Comparison of ENCODE assay signal across 12 cellular contexts in the genomic region with DNA sequence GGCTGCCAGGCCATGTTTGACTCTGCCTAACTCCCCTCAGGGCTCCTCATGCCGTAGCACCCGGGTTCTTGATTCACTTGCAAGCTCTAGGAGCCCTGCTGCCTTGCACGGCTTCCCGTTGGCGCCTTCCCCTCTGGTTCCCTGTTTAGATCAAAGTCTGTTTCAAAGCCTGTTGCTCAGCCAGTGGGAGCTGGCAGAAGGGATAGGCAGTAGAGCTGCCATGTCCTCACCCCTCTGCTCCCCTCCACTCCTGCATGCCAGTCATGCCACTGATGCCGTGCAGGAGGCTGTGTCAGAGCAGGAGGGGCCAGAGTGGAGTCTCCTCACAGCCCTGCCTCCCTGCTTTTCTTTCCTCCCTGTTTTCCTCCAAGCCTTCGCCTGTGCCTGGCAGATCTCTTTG. TPM values are rescaled to one million over a fixed set of nuclear protein-coding genes. Genes with fewer than 3 reads are reported as not detected.
A peak's percentile ranks its signal among the peaks of the same experiment; 100 is the strongest.
DNase-seq lines count a peak whose midpoint lies in the region; ATAC-seq, FAIRE-seq and TF ChIP-seq lines count a peak whose summit lies in the region.
"Had no signal": no experiment of that assay in that cellular context is flagged by ENCODE, and none has a peak within 500 bp of the region (broad histone marks: within the 10 kb centered on the region; RNA-seq: fewer than 3 reads in every experiment).

No MANE protein-coding gene starts in this region.

- H3K9me3 Mint-ChIP-seq in MCF 10A (ENCODE audit: unreplicated experiment), result no peaks in the 10 kb centered on the region
- H3K9me3 Mint-ChIP-seq: dendritic cell treated with granulocyte-macrophage colony-stimulating factor and Interleukin-4, amounts not matched to agents 40 ng/mL and 50 ng/mL, for 4 days had no signal

- H3K4me3 ChIP-seq in breast epithelium, result no peak overlapping the region
- H3K4me3 ChIP-seq in esophagus muscularis mucosa, result no peak overlapping the region
- H3K4me3 ChIP-seq in lower lobe of right lung, result no peak overlapping the region
- H3K4me3 ChIP-seq in upper lobe of right lung, result no peak overlapping the region
- H3K4me3 ChIP-seq in hepatocyte, result no peak overlapping the region
- H3K4me3 ChIP-seq: upper lobe of left lung had no signal

- H2AFZ ChIP-seq in hepatocyte, result no peak overlapping the region

- POLR2A ChIA-PET in MCF 10A (lab: Yijun Ruan, JAX), result interaction anchor here (0.6 kb wide), 1 partner anchor 37 kb away, joined by 3 read pairs; no protein-coding TSS in a partner anchor

- TF ChIP-seq EP300 in esophagus muscularis mucosa (IDR thresholded peaks at IDR 0.05), result no peak

- intact Hi-C loops in breast epithelium (cut with DNase I; ENCODE audit: low total_unique reads), result loop anchor here (5.0 kb wide), 1 partner anchor 195 kb away; no protein-coding TSS in a partner anchor
- intact Hi-C loops in MCF 10A (cut with micrococcal nuclease), result loop anchor here (5.0 kb wide), 1 partner anchor 65 kb away; no protein-coding TSS in a partner anchor
- intact Hi-C loops in esophagus muscularis mucosa (cut with DNase I), result loop anchor here (5.0 kb wide), 1 partner anchor 130 kb away; no protein-coding TSS in a partner anchor
- intact Hi-C loops in lower lobe of right lung (cut with DNase I), result no loop called here
- intact Hi-C loops in upper lobe of right lung (cut with DNase I), result no loop called here

- H3K9me3 ChIP-seq in breast epithelium (no peaks in the 10 kb centered on the region), esophagus muscularis mucosa (no peaks in the 10 kb centered on the region), lower lobe of right lung (no peaks in the 10 kb centered on the region), upper lobe of right lung (no peaks in the 10 kb centered on the region), hepatocyte (ENCODE audit: low read depth) (no peaks in the 10 kb centered on the region)
- H3K9me3 ChIP-seq: upper lobe of left lung had no signal

- no peaks in the 10 kb centered on the region for H3K27me3 Mint-ChIP-seq in MCF 10A (ENCODE audit: insufficient read depth, unreplicated experiment)
- H3K27me3 Mint-ChIP-seq: dendritic cell treated with granulocyte-macrophage colony-stimulating factor and Interleukin-4, amounts not matched to agents 40 ng/mL and 50 ng/mL, for 4 days had no signal

- H3K36me3 Mint-ChIP-seq in MCF 10A (ENCODE audit: insufficient read depth, unreplicated experiment), result peaks cover 30% of the 10 kb centered on the region

- BruUV-seq in MCF 10A (replicated peaks; lab: Mats Ljungman, UMichigan), result no TSS peak

- no peaks in the 10 kb centered on the region for H3K36me3 ChIP-seq in breast epithelium
- peaks cover 0 to 13% (median 4%) of the 10 kb centered on the region in 4 donors for H3K36me3 ChIP-seq in esophagus muscularis mucosa
- no peaks in the 10 kb centered on the region for H3K36me3 ChIP-seq in lower lobe of right lung
- H3K36me3 ChIP-seq in upper lobe of right lung, result no peaks in the 10 kb centered on the region
- H3K36me3 ChIP-seq in hepatocyte (replicated peaks; ENCODE audit: insufficient read depth, low read depth), result no peaks in the 10 kb centered on the region
- H3K36me3 ChIP-seq: upper lobe of left lung had no signal

- no peak overlapping the region for H3K4me2 ChIP-seq in hepatocyte

- DNase-seq in breast epithelium (ENCODE audit: low spot score in 2 of 2) (peak in 1 of 2 donors; percentile 65), MCF 10A (ENCODE audit: unreplicated experiment) (no peak), esophagus muscularis mucosa (ENCODE audit: extremely low spot score) (no peak), lower lobe of right lung (no peak), upper lobe of right lung (no peak), GM12892 (ENCODE audit: insufficient read length) (no peak), hepatocyte (ENCODE audit: low spot score) (no peak)
- DNase-seq: activated CD8-positive, alpha-beta T cell treated with anti-CD3 and anti-CD28 coated beads, Interleukin-2, amount 10 ng/mL, durations not matched to agents 7 days and 5 days had no signal

- peaks cover 6% of the 10 kb centered on the region for H3K4me1 Mint-ChIP-seq in MCF 10A (ENCODE audit: insufficient read depth, unreplicated experiment)

- H3K4me1 ChIP-seq in breast epithelium (no peaks in the 10 kb centered on the region), esophagus muscularis mucosa (peaks cover 13 to 47% (median 34%) of the 10 kb centered on the region in 4 donors), lower lobe of right lung (no peaks in the 10 kb centered on the region), upper lobe of right lung (no peaks in the 10 kb centered on the region), hepatocyte (ENCODE audit: insufficient read depth) (peaks cover 8% of the 10 kb centered on the region)
- H3K4me1 ChIP-seq: upper lobe of left lung had no signal

- TF ChIP-seq POLR2A in breast epithelium (IDR thresholded peaks at IDR 0.05), result no peak
- no peak for TF ChIP-seq POLR2A in esophagus muscularis mucosa (IDR thresholded peaks at IDR 0.05; ENCODE audit: low read depth)
- no peak for TF ChIP-seq POLR2A in GM12892 (IDR thresholded peaks at IDR 0.05; ENCODE audit: low read depth, low read length)

- H3K4me3 Mint-ChIP-seq in MCF 10A (ENCODE audit: unreplicated experiment), result no peak overlapping the region
- H3K4me3 Mint-ChIP-seq: activated CD8-positive, alpha-beta T cell treated with anti-CD3 and anti-CD28 coated beads, Interleukin-2, amount 10 ng/mL, durations not matched to agents 7 days and 5 days; dendritic cell treated with granulocyte-macrophage colony-stimulating factor and Interleukin-4, amounts not matched to agents 40 ng/mL and 50 ng/mL, for 4 days had no signal

- no peak for FAIRE-seq in GM12892 (lab: Jason Lieb, UNC)
- FAIRE-seq: A204.1 had no signal

- H3K27ac ChIP-seq in breast epithelium, result peak overlapping the region; percentile 60 to 70
- H3K27ac ChIP-seq in esophagus muscularis mucosa (replicated peaks in 1 of 4), result peak overlapping the region; percentile 66 to 80 (median 75)
- H3K27ac ChIP-seq in lower lobe of right lung, result no peak overlapping the region
- H3K27ac ChIP-seq in upper lobe of right lung, result no peak overlapping the region
- no peak overlapping the region for H3K27ac ChIP-seq in hepatocyte
- H3K27ac ChIP-seq: upper lobe of left lung had no signal

- H3K9me2 ChIP-seq in hepatocyte (replicated peaks; ENCODE audit: insufficient read depth), result no peaks in the 10 kb centered on the region

- 81% methylated on average over 2 of the region's 7 CpGs for WGBS in esophagus muscularis mucosa
- 88% methylated on average over 7 of the region's 7 CpGs for WGBS in hepatocyte (ENCODE audit: low lambda C conversion rate, missing lambda C conversion rate)

- no peaks in the 10 kb centered on the region for H3K79me2 ChIP-seq in hepatocyte

- no peak for TF ChIP-seq CTCF in breast epithelium (IDR thresholded peaks at IDR 0.05)
- TF ChIP-seq CTCF in MCF 10A (IDR thresholded peaks at IDR 0.05; ENCODE audit: unreplicated experiment), result no peak
- no peak for TF ChIP-seq CTCF in esophagus muscularis mucosa (IDR thresholded peaks at IDR 0.05)
- no peak for TF ChIP-seq CTCF in lower lobe of right lung (IDR thresholded peaks at IDR 0.05)
- no peak for TF ChIP-seq CTCF in upper lobe of right lung (IDR thresholded peaks at IDR 0.05)
- TF ChIP-seq CTCF in hepatocyte (IDR thresholded peaks at IDR 0.05; ENCODE audit: poor library complexity), result no peak

- no peaks in the 10 kb centered on the region for H4K20me1 ChIP-seq in hepatocyte (ENCODE audit: insufficient read depth, poor library complexity, severe bottlenecking)

- CTCF ChIA-PET in MCF 10A (lab: Yijun Ruan, JAX), result interaction anchor here (0.6 to 3.9 kb wide), 8 partner anchors 8 to 144 kb away, joined by 3 to 39 read pairs (median 4); no protein-coding TSS in a partner anchor

- H3K27me3 ChIP-seq in breast epithelium (no peaks in the 10 kb centered on the region), esophagus muscularis mucosa (no peaks in the 10 kb centered on the region), lower lobe of right lung (ENCODE audit: low read depth) (no peaks in the 10 kb centered on the region), upper lobe of right lung (no peaks in the 10 kb centered on the region), hepatocyte (no peaks in the 10 kb centered on the region)
- H3K27me3 ChIP-seq: upper lobe of left lung had no signal

- peak; percentile 41 to 60 for ATAC-seq in lower lobe of right lung
- peak; percentile 62 for ATAC-seq in upper lobe of right lung
- ATAC-seq in HG03571 (IDR thresholded peaks at IDR 0.05; ENCODE audit: unreplicated experiment), result no peak
- ATAC-seq: activated CD8-positive, alpha-beta T cell treated with anti-CD3 and anti-CD28 coated beads, Interleukin-2, amount 10 ng/mL, durations not matched to agents 7 days and 5 days had no signal

- no peak overlapping the region for H3K27ac Mint-ChIP-seq in MCF 10A (ENCODE audit: low read depth, unreplicated experiment)
- H3K27ac Mint-ChIP-seq: activated CD8-positive, alpha-beta T cell treated with anti-CD3 and anti-CD28 coated beads, Interleukin-2, amount 10 ng/mL, durations not matched to agents 7 days and 5 days; dendritic cell treated with granulocyte-macrophage colony-stimulating factor and Interleukin-4, amounts not matched to agents 40 ng/mL and 50 ng/mL, for 4 days had no signal

RNA-seq across cellular contexts. Expression of gene HMGCS2, which starts 26.5 kb away (rescaled TPM):
- 100 to 1,000 TPM in 1 of 3 donors, 10 to 100 TPM in 1, under 1 TPM in 1; 0.16 to 142 (median 23.0) TPM for total RNA-seq in breast epithelium
- not detected in 2 replicates for total RNA-seq in MCF 10A (2022)
- total RNA-seq in esophagus muscularis mucosa, result 1 to 10 TPM in 1 of 4 donors, under 1 TPM in 1, not detected in 2; 0.83 to 1.1 TPM
- 0.32 TPM for total RNA-seq in lower lobe of right lung
- not detected for total RNA-seq in upper lobe of right lung
- not detected for polyA plus RNA-seq in GM12892 (2012; ENCODE audit: missing spikeins)
- 188 and 207 TPM in 2 replicates for total RNA-seq in hepatocyte
- 119 and 167 TPM in 2 replicates for polyA plus RNA-seq in hepatocyte
- total RNA-seq: activated CD8-positive, alpha-beta T cell treated with anti-CD3 and anti-CD28 coated beads, Interleukin-2, amount 10 ng/mL, durations not matched to agents 7 days and 5 days had no signal

RNA-seq across cellular contexts. Expression of gene PHGDH, which starts 30.5 kb away (rescaled TPM):
- 10 to 100 TPM in 2 of 3 donors, 1 to 10 TPM in 1; 6.1 to 54.7 (median 17.7) TPM for total RNA-seq in breast epithelium
- total RNA-seq in MCF 10A (2022), result 165 and 198 TPM in 2 replicates
- total RNA-seq in esophagus muscularis mucosa, result 10 to 100 TPM; 20.3 to 42.7 (median 21.9) TPM
- 60.8 TPM for total RNA-seq in lower lobe of right lung
- total RNA-seq in upper lobe of right lung, result 51.7 TPM
- polyA plus RNA-seq in GM12892 (2012; ENCODE audit: missing spikeins), result 17.4 TPM
- total RNA-seq in hepatocyte, result 138 and 181 TPM in 2 replicates
- 144 and 167 TPM in 2 replicates for polyA plus RNA-seq in hepatocyte

Comparison
In these comparisons a context has a peak if more than half of its experiments do, and no peak if none do; other contexts are left out.
1. H3K27ac ChIP-seq: peak in breast epithelium (2 of 2) and esophagus muscularis mucosa (4 of 4); none in lower lobe of right lung (single experiment), upper lobe of right lung (single experiment) and hepatocyte (single experiment).
2. intact Hi-C loops: an anchor here in breast epithelium (5.0 kb wide), MCF 10A (5.0 kb wide) and esophagus muscularis mucosa (5.0 kb wide); none called in lower lobe of right lung and upper lobe of right lung.